In the genomic region with DNA sequence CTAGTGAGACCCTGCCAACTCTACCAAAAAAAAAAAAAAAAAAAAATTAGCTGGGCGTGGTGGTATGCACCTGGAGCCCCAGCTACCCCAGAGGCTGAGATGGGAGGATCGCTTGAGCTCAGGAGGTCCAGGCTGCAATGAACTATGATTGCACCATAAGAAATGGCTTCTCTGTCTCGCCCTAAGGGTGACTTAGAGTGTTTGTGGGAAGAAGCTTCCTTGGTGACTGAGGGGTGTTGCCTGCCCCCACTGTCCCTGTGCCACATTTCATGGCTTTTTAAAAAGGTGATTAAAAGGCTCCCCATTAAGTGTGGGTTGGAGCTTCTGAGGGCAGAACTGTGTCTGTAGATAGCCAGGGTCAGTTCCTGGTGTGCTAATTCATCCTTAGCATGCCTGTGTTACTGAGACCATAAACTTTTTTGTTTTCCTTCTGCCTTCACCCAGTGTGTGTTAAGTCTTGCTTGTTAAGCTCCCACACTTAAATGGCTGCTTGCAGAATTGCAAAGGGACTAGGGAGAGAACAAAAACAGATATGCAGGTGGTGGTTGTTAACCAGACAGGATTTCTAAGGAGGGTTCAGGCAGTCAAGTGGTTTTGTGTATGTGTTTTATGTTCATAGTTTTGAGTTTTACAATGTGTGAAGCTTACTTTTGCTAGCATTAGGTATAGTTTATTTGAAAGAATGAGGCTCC, we compare ENCODE assay signal across 12 cellular contexts. TPM values are rescaled to one million over a fixed set of nuclear protein-coding genes. Genes with fewer than 3 reads are reported as not detected.
DNase-seq lines count a peak whose midpoint lies in the region; ATAC-seq, FAIRE-seq and TF ChIP-seq lines count a peak whose summit lies in the region.
"Had no signal": no experiment of that assay in that cellular context is flagged by ENCODE, and none has a peak within 500 bp of the region (broad histone marks: within the 10 kb centered on the region; RNA-seq: fewer than 3 reads in every experiment).

No MANE protein-coding gene starts in this region.

- peaks cover 21% of the 10 kb centered on the region for H3K4me1 ChIP-seq in upper lobe of right lung
- no peaks in the 10 kb centered on the region for H3K4me1 ChIP-seq in GM23248 (ENCODE audit: insufficient read depth)

- peaks cover 79% of the 10 kb centered on the region for H3K79me2 ChIP-seq in GM23248 (ENCODE audit: insufficient read depth)

- no peak overlapping the region for H3K4me3 Mint-ChIP-seq in activated naive CD4-positive, alpha-beta T cell treated with anti-CD3 and anti-CD28 coated beads, Interleukin-2, amount 10 ng/mL, durations not matched to agents 7 days and 5 days
- H3K4me3 Mint-ChIP-seq: T-helper 1 cell treated with Interleukin-12 subunit alpha and Interleukin-12 subunit beta and Interleukin-4 antibody, amounts not matched to agents 30 μg/mL and 1 μg/mL, for 36 hours had no signal

- no peak for TF ChIP-seq POLR2A in NB4 (IDR thresholded peaks at IDR 0.05; ENCODE audit: extremely low read depth, insufficient read length)

- 77 to 86% methylated on average over 3 of the region's 3 CpGs for WGBS in GM23248 (ENCODE audit: low coverage in 1 of 2, low lambda C conversion rate in 2 of 2, missing lambda C conversion rate in 2 of 2), 2 experiments

- intact Hi-C loops in upper lobe of right lung (cut with DNase I): no loop called here

- H3K4me1 Mint-ChIP-seq in activated naive CD4-positive, alpha-beta T cell treated with anti-CD3 and anti-CD28 coated beads, Interleukin-2, amount 10 ng/mL, durations not matched to agents 7 days and 5 days: peaks cover 46% of the 10 kb centered on the region

- H3K27ac ChIP-seq in upper lobe of right lung (no peak overlapping the region), GM23248 (no peak overlapping the region)

- no peak for TF ChIP-seq CTCF in NB4 (IDR thresholded peaks at IDR 0.05; ENCODE audit: low read depth, low read length)
- no peak for TF ChIP-seq CTCF in fibroblast of villous mesenchyme (IDR thresholded peaks at IDR 0.05; ENCODE audit: insufficient read depth, low read depth, low read length)
- no peak for TF ChIP-seq CTCF in upper lobe of right lung (IDR thresholded peaks at IDR 0.05)
- TF ChIP-seq CTCF in D721Med (IDR thresholded peaks at IDR 0.05; ENCODE audit: insufficient read depth, missing control alignments): no peak

- no peaks in the 10 kb centered on the region for H4K20me1 ChIP-seq in GM23248 (ENCODE audit: insufficient read depth)

- H3K9me3 ChIP-seq in upper lobe of right lung (no peaks in the 10 kb centered on the region), GM23248 (ENCODE audit: low read depth) (no peaks in the 10 kb centered on the region)

- H3K9ac ChIP-seq in GM23248: no peak overlapping the region

- H3K27me3 ChIP-seq in upper lobe of right lung (no peaks in the 10 kb centered on the region), GM23248 (replicated peaks; ENCODE audit: insufficient read depth) (no peaks in the 10 kb centered on the region)

- H3K4me3 ChIP-seq in NB4 (ENCODE audit: low read depth, low read length): no peak overlapping the region
- H3K4me3 ChIP-seq in fibroblast of villous mesenchyme (ENCODE audit: low read depth, low read length): no peak overlapping the region
- no peak overlapping the region for H3K4me3 ChIP-seq in upper lobe of right lung
- no peak overlapping the region for H3K4me3 ChIP-seq in GM23248

- H3K27ac Mint-ChIP-seq in activated naive CD4-positive, alpha-beta T cell treated with anti-CD3 and anti-CD28 coated beads, Interleukin-2, amount 10 ng/mL, durations not matched to agents 7 days and 5 days: peak overlapping the region; percentile 26
- H3K27ac Mint-ChIP-seq: T-helper 1 cell treated with Interleukin-12 subunit alpha and Interleukin-12 subunit beta and Interleukin-4 antibody, amounts not matched to agents 30 μg/mL and 1 μg/mL, for 36 hours had no signal

- H3F3A ChIP-seq in GM23248 (ENCODE audit: insufficient read depth): no peaks in the 10 kb centered on the region

- H3K4me2 ChIP-seq in GM23248 (ENCODE audit: unreplicated experiment): no peak overlapping the region

- in situ Hi-C loops in GM23248 (cut with MboI): no loop called here

- H3K36me3 ChIP-seq in upper lobe of right lung: no peaks in the 10 kb centered on the region
- no peaks in the 10 kb centered on the region for H3K36me3 ChIP-seq in GM23248 (ENCODE audit: low read depth)

- no peaks in the 10 kb centered on the region for H3K27me3 Mint-ChIP-seq in activated naive CD4-positive, alpha-beta T cell treated with anti-CD3 and anti-CD28 coated beads, Interleukin-2, amount 10 ng/mL, durations not matched to agents 7 days and 5 days

- H3K9me2 ChIP-seq in GM23248 (ENCODE audit: insufficient read depth): no peaks in the 10 kb centered on the region

- H3K9me3 Mint-ChIP-seq in activated naive CD4-positive, alpha-beta T cell treated with anti-CD3 and anti-CD28 coated beads, Interleukin-2, amount 10 ng/mL, durations not matched to agents 7 days and 5 days: no peaks in the 10 kb centered on the region
- H3K9me3 Mint-ChIP-seq: T-helper 1 cell treated with Interleukin-12 subunit alpha and Interleukin-12 subunit beta and Interleukin-4 antibody, amounts not matched to agents 30 μg/mL and 1 μg/mL, for 36 hours had no signal

- H3K36me3 Mint-ChIP-seq in activated naive CD4-positive, alpha-beta T cell treated with anti-CD3 and anti-CD28 coated beads, Interleukin-2, amount 10 ng/mL, durations not matched to agents 7 days and 5 days: no peaks in the 10 kb centered on the region

- ATAC-seq in upper lobe of right lung: peak; percentile 63

- no peak for FAIRE-seq in D721Med (lab: Jason Lieb, UNC)

- DNase-seq in activated naive CD4-positive, alpha-beta T cell treated with anti-CD3 and anti-CD28 coated beads, Interleukin-2, amount 10 ng/mL, durations not matched to agents 7 days and 5 days: no peak
- no peak for DNase-seq in activated naive CD4-positive, alpha-beta T cell treated with anti-CD3 and anti-CD28 coated beads, Interleukin-2, amount 50 U/mL, for 16 hours
- DNase-seq in NB4 (ENCODE audit: low read depth) (peak; percentile 79), fibroblast of villous mesenchyme (ENCODE audit: low read depth) (peak; percentile 76), upper lobe of right lung (no peak), NCI-H2196 (lab: John Stamatoyannopoulos, UW; ENCODE audit: unreplicated experiment) (no peak), GM23248 (no peak), D721Med (ENCODE audit: insufficient read length, low spot score) (no peak)
- DNase-seq: activated CD8-positive, alpha-beta memory T cell treated with anti-CD3 and anti-CD28 coated beads for 24 hours; amniotic stem cell; NCI-H748 treated with DMSO at 0.1 percent for 48 hours had no signal

- no peak overlapping the region for H2AFZ ChIP-seq in GM23248

- CTCF ChIA-PET in activated naive CD4-positive, alpha-beta T cell treated with anti-CD3 and anti-CD28 coated beads, Interleukin-2, amount 10 ng/mL, durations not matched to agents 7 days and 5 days (lab: Charles Lee): interaction anchor here (0.9 to 2.4 kb wide), 4 partner anchors 12 to 131 kb away, joined by 3 to 8 read pairs (median 3); no protein-coding TSS in a partner anchor

RNA-seq across cellular contexts. Expression of gene CERS6, which starts 14.3 kb away (rescaled TPM):
- total RNA-seq in fibroblast of villous mesenchyme: 9.0 and 16.0 TPM in 2 replicates
- total RNA-seq in upper lobe of right lung: 17.8 TPM
- 16.0 and 17.8 TPM in 2 replicates for total RNA-seq in GM23248 (2014; rRNA removed; shearing (Covaris generic))
- polyA plus RNA-seq in GM23248 (2016; fragmentation: Nextera tagmentation; extraction: Ambion mirVana): 7.9 and 8.3 TPM in 2 replicates

Comparison
In these comparisons a context has a peak if more than half of its experiments do, and no peak if none do; other contexts are left out.
1. DNase-seq: peak in NB4 (single experiment) and fibroblast of villous mesenchyme (single experiment); none in activated naive CD4-positive, alpha-beta T cell treated with anti-CD3 and anti-CD28 coated beads, Interleukin-2, amount 10 ng/mL, durations not matched to agents 7 days and 5 days (single experiment), activated naive CD4-positive, alpha-beta T cell treated with anti-CD3 and anti-CD28 coated beads, Interleukin-2, amount 50 U/mL, for 16 hours (single experiment), upper lobe of right lung (single experiment), NCI-H2196 (single experiment), GM23248 (single experiment) and D721Med (single experiment).